Comparison of ENCODE assay signal across 22 cellular contexts in genomic region chr17:1200440-1200839, GRCh38. TPM values are rescaled to one million over a fixed set of nuclear protein-coding genes. Genes with fewer than 3 reads are reported as not detected.
A peak's percentile ranks its signal among the peaks of the same experiment; 100 is the strongest.
DNase-seq lines count a peak whose midpoint lies in the region; ATAC-seq, FAIRE-seq and TF ChIP-seq lines count a peak whose summit lies in the region.
"Had no signal": no experiment of that assay in that cellular context is flagged by ENCODE, and none has a peak within 500 bp of the region (broad histone marks: within the 10 kb centered on the region; RNA-seq: fewer than 3 reads in every experiment).

No MANE protein-coding gene starts in this region.

- H3K27ac ChIP-seq in OCI-LY1 (ENCODE audit: low read depth, low read length, poor library complexity, severe bottlenecking) = peak overlapping the region; percentile 97
- H3K27ac ChIP-seq in K562 (ENCODE audit: extremely low read depth, low read depth, low read length) = no peak overlapping the region
- H3K27ac ChIP-seq in spleen = peak overlapping the region; percentile 20 to 82 (median 55)
- no peak overlapping the region for H3K27ac ChIP-seq in mesenchymal stem cell (ENCODE audit: low read length, poor library complexity, severe bottlenecking)
- H3K27ac ChIP-seq: KMS-11, neural progenitor cell had no signal

- no peak overlapping the region for H4K91ac ChIP-seq in mesenchymal stem cell (ENCODE audit: low read length)

- H2BK5ac ChIP-seq in mesenchymal stem cell (ENCODE audit: low read depth, low read length, poor library complexity, severe bottlenecking) = no peak overlapping the region

- H2BK120ac ChIP-seq in mesenchymal stem cell (ENCODE audit: low read depth, low read length) = no peak overlapping the region

- no peak overlapping the region for H3K18ac ChIP-seq in mesenchymal stem cell (ENCODE audit: low read depth in 1 of 2, low read length in 2 of 2)

- TF ChIP-seq POLR2A in K562 (conservative IDR thresholded peaks at IDR 0.05) = no peak
- TF ChIP-seq POLR2A in spleen (IDR thresholded peaks at IDR 0.05) = no peak

- peak overlapping the region; percentile 30 to 65 for H3K4me3 Mint-ChIP-seq in activated T-cell treated with anti-CD3 and anti-CD28 coated beads, Interleukin-2, amount 50 U/mL, for 72 hours
- H3K4me3 Mint-ChIP-seq in nephron progenitor cell = no peak overlapping the region
- H3K4me3 Mint-ChIP-seq: GM23338, neural progenitor cell had no signal

- no peaks in the 10 kb centered on the region for H3K9me1 ChIP-seq in K562 (ENCODE audit: control insufficient read depth, insufficient read depth, low read length)

- no peak overlapping the region for H3K23ac ChIP-seq in mesenchymal stem cell (ENCODE audit: low read length in 2 of 2)

- no peak overlapping the region for H3K14ac ChIP-seq in mesenchymal stem cell (ENCODE audit: low read length in 2 of 2)

- H3K36me3 ChIP-seq in OCI-LY1 (ENCODE audit: insufficient read depth, low read length) = peaks cover 6% of the 10 kb centered on the region
- H3K36me3 ChIP-seq in K562 (ENCODE audit: control insufficient read depth, insufficient read depth, low read length) = no peaks in the 10 kb centered on the region
- H3K36me3 ChIP-seq in spleen = no peaks in the 10 kb centered on the region
- no peaks in the 10 kb centered on the region for H3K36me3 ChIP-seq in mesenchymal stem cell (ENCODE audit: control insufficient read depth in 1 of 2, insufficient read depth in 2 of 2, low read depth in 1 of 2, low read length in 2 of 2)
- H3K36me3 ChIP-seq: adrenal gland, breast epithelium, neural progenitor cell had no signal

- H2AFZ ChIP-seq in OCI-LY1 (ENCODE audit: low read length) = no peak overlapping the region
- no peak overlapping the region for H2AFZ ChIP-seq in K562 (ENCODE audit: low read depth, low read length)
- H2AFZ ChIP-seq in mesenchymal stem cell (ENCODE audit: low read depth, low read length) = no peak overlapping the region
- H2AFZ ChIP-seq: GM23338, neural progenitor cell had no signal

- H3K9ac ChIP-seq in OCI-LY1 (ENCODE audit: low read length) (peak overlapping the region; percentile 35; the same call in 1 of the 2 replicates), K562 (ENCODE audit: insufficient read depth in 1 of 2, low read depth in 2 of 2, low read length in 2 of 2) (peak overlapping the region in 1 of 2 experiments; percentile 17; a peak in 1 of 4 replicates), mesenchymal stem cell (ENCODE audit: low read length) (no peak overlapping the region)
- H3K9ac ChIP-seq: KMS-11, neural progenitor cell had no signal

- H2AK5ac ChIP-seq in mesenchymal stem cell (ENCODE audit: low read length, severe bottlenecking) = no peak overlapping the region

- POLR2A ChIA-PET in K562 (lab: Yijun Ruan, JAX) = interaction anchor here (0.6 kb wide), 1 partner anchor 16 kb away, joined by 3 read pairs; no protein-coding TSS in a partner anchor

- H3K4me2 ChIP-seq in OCI-LY1 (ENCODE audit: low read length) (peak overlapping the region; percentile 62), K562 (ENCODE audit: insufficient read depth, low read length) (no peak overlapping the region), mesenchymal stem cell (ENCODE audit: low read length, poor library complexity, severe bottlenecking) (no peak overlapping the region)
- H3K4me2 ChIP-seq: GM23338, KMS-11, neural progenitor cell had no signal

- no peak overlapping the region for H3K4ac ChIP-seq in mesenchymal stem cell (ENCODE audit: low read depth in 1 of 2, low read length in 2 of 2)

- CTCF ChIA-PET in K562 (lab: Yijun Ruan, JAX; ENCODE audit: low intra/inter-chr PET ratio) = no interaction called here

- peaks cover 62% of the 10 kb centered on the region for H3K4me1 ChIP-seq in OCI-LY1 (ENCODE audit: insufficient read depth, low read length, severe bottlenecking)
- H3K4me1 ChIP-seq in K562 (replicated peaks in 1 of 2; ENCODE audit: control insufficient read depth in 2 of 2, insufficient read depth in 2 of 2, low read length in 2 of 2) = peaks cover 0 to 13% of the 10 kb centered on the region in 2 experiments; a peak in 2 of 5 replicates
- peaks cover 34 to 89% (median 70%) of the 10 kb centered on the region in 6 donors for H3K4me1 ChIP-seq in spleen
- H3K4me1 ChIP-seq in mesenchymal stem cell (ENCODE audit: control insufficient read depth, insufficient read depth, low read depth, low read length) = peaks cover 20% of the 10 kb centered on the region
- H3K4me1 ChIP-seq: breast epithelium had no signal

- TF ChIP-seq CTCF in OCI-LY1 (IDR thresholded peaks at IDR 0.05; ENCODE audit: low read length) (no peak), K562 (IDR thresholded peaks at IDR 0.05 in 2 of 3, conservative IDR thresholded peaks at IDR 0.05 in 1 of 3; ENCODE audit: insufficient read depth in 2 of 3, low read depth in 1 of 3, low read length in 3 of 3) (no peak), spleen (IDR thresholded peaks at IDR 0.05 in 8 of 11, conservative IDR thresholded peaks at IDR 0.05 in 3 of 11) (no peak), nephron progenitor cell (IDR thresholded peaks at IDR 0.05) (no peak)

- in situ Hi-C loops in K562 (cut with MboI) = no loop called here

- H3K4me3 ChIP-seq in OCI-LY1 (ENCODE audit: low read depth, low read length, poor library complexity, severe bottlenecking) = no peak overlapping the region
- H3K4me3 ChIP-seq in K562 = no peak overlapping the region
- no peak overlapping the region for H3K4me3 ChIP-seq in spleen
- H3K4me3 ChIP-seq in mesenchymal stem cell (ENCODE audit: insufficient read depth in 1 of 2, low read depth in 1 of 2, low read length in 2 of 2) = no peak overlapping the region
- H3K4me3 ChIP-seq: adrenal gland, breast epithelium, GM23338, neural progenitor cell had no signal

- no peak for FAIRE-seq in K562 (lab: Jason Lieb, UNC)
- FAIRE-seq: frontal cortex, kidney had no signal

- no peak overlapping the region for H2BK15ac ChIP-seq in mesenchymal stem cell (ENCODE audit: low read depth, poor library complexity, severe bottlenecking)

- H3K27me3 Mint-ChIP-seq in activated T-cell treated with anti-CD3 and anti-CD28 coated beads, Interleukin-2, amount 50 U/mL, for 72 hours (ENCODE audit: low read depth) = no peaks in the 10 kb centered on the region
- peaks cover 35% of the 10 kb centered on the region for H3K27me3 Mint-ChIP-seq in nephron progenitor cell (ENCODE audit: low read depth, poor library complexity)

- no peak for ATAC-seq in activated T-cell treated with anti-CD3 and anti-CD28 coated beads, Interleukin-2, amount 50 U/mL, for 72 hours (replicated peaks in 1 of 2)
- no peak; the same call in 2 of the 3 replicates for ATAC-seq in K562
- ATAC-seq: GM23338 had no signal

- TF ChIP-seq EP300 in K562 (IDR thresholded peaks at IDR 0.05; ENCODE audit: low read length) = no peak

- H4K8ac ChIP-seq in mesenchymal stem cell (ENCODE audit: low read length) = no peak overlapping the region

- H2BK12ac ChIP-seq in mesenchymal stem cell (ENCODE audit: low read length in 2 of 2) = no peak overlapping the region

- H3K4me1 Mint-ChIP-seq in activated T-cell treated with anti-CD3 and anti-CD28 coated beads, Interleukin-2, amount 50 U/mL, for 72 hours (ENCODE audit: low read depth) = peaks cover 43% of the 10 kb centered on the region
- peaks cover 41% of the 10 kb centered on the region for H3K4me1 Mint-ChIP-seq in nephron progenitor cell

- H3K36me3 Mint-ChIP-seq in activated T-cell treated with anti-CD3 and anti-CD28 coated beads, Interleukin-2, amount 50 U/mL, for 72 hours (ENCODE audit: insufficient read depth in 2 of 2) = no peaks in the 10 kb centered on the region
- no peaks in the 10 kb centered on the region for H3K36me3 Mint-ChIP-seq in nephron progenitor cell (ENCODE audit: low read depth)
- H3K36me3 Mint-ChIP-seq: neural progenitor cell had no signal

- H3K79me1 ChIP-seq in mesenchymal stem cell (replicated peaks; ENCODE audit: low read length, poor library complexity, severe bottlenecking) = no peaks in the 10 kb centered on the region

- peak overlapping the region; percentile 11 for H3K27ac Mint-ChIP-seq in activated T-cell treated with anti-CD3 and anti-CD28 coated beads, Interleukin-2, amount 50 U/mL, for 72 hours
- no peak overlapping the region for H3K27ac Mint-ChIP-seq in nephron progenitor cell
- H3K27ac Mint-ChIP-seq: GM23338, neural progenitor cell had no signal

- H3K79me2 ChIP-seq in OCI-LY1 (ENCODE audit: insufficient read depth, low read length) (no peaks in the 10 kb centered on the region), K562 (ENCODE audit: control insufficient read depth, insufficient read depth, low read length) (no peaks in the 10 kb centered on the region)

- H3K9me3 ChIP-seq in OCI-LY1 (ENCODE audit: low read length) (no peaks in the 10 kb centered on the region), K562 (replicated peaks; ENCODE audit: control insufficient read depth, insufficient read depth, low read depth, low read length) (no peaks in the 10 kb centered on the region), spleen (no peaks in the 10 kb centered on the region), mesenchymal stem cell (ENCODE audit: control insufficient read depth, low read length) (no peaks in the 10 kb centered on the region)
- H3K9me3 ChIP-seq: adrenal gland, breast epithelium had no signal

- no TSS peak for BruUV-seq in K562 (replicated peaks; lab: Mats Ljungman, UMichigan)

- H3K27me3 ChIP-seq in OCI-LY1 (ENCODE audit: insufficient read depth, low read length) (no peaks in the 10 kb centered on the region), K562 (ENCODE audit: control insufficient read depth in 2 of 2, insufficient read depth in 2 of 2, low read length in 2 of 2) (peaks cover 3 to 16% of the 10 kb centered on the region in 2 experiments; a peak in 2 of 5 replicates), spleen (replicated peaks in 1 of 7) (no peaks in the 10 kb centered on the region), mesenchymal stem cell (ENCODE audit: control insufficient read depth in 1 of 2, insufficient read depth in 1 of 2, low read length in 2 of 2) (no peaks in the 10 kb centered on the region)
- H3K27me3 ChIP-seq: adrenal gland, breast epithelium had no signal

- no peaks in the 10 kb centered on the region for H3K9me2 ChIP-seq in OCI-LY1 (ENCODE audit: low read depth, low read length)

- H3F3A ChIP-seq in OCI-LY1 (ENCODE audit: insufficient read depth, low read length) = no peaks in the 10 kb centered on the region; the same call in 1 of the 2 replicates

- intact Hi-C loops in K562 (cut with micrococcal nuclease) = no loop called here
- intact Hi-C loops in spleen (cut with DNase I; ENCODE audit: low total_unique reads) = no loop called here

- no peak for TF ChIP-seq RAD21 in K562 (CRISPR knock-in tag; conservative IDR thresholded peaks at IDR 0.05 in 1 of 2, IDR thresholded peaks at IDR 0.05 in 1 of 2)

- H3K9me3 Mint-ChIP-seq in activated T-cell treated with anti-CD3 and anti-CD28 coated beads, Interleukin-2, amount 50 U/mL, for 72 hours = no peaks in the 10 kb centered on the region
- H3K9me3 Mint-ChIP-seq in nephron progenitor cell = no peaks in the 10 kb centered on the region
- H3K9me3 Mint-ChIP-seq: GM23338, neural progenitor cell had no signal

- 2% methylated on average over 7 of the region's 10 CpGs for WGBS in K562 (ENCODE audit: insufficient coverage, low coverage, missing lambda C conversion rate)
- WGBS in spleen, 5 donors = 66 to 81% (median 76%) methylated on average over 10 of the region's 10 CpGs
- 79% methylated on average over 10 of the region's 10 CpGs for WGBS in mesenchymal stem cell

- no peak for DNase-seq in activated T-cell treated with anti-CD3 and anti-CD28 coated beads, Interleukin-2, amount 50 U/mL, for 72 hours
- DNase-seq in activated T-cell treated with anti-CD3 and anti-CD28 coated beads, Interleukin-2, amount 50 U/mL, for 48 hours = no peak
- peak in 1 of 4 experiments; percentile 19 for DNase-seq in K562 (ENCODE audit: extremely low read depth in 1 of 4, low spot score in 3 of 4)
- DNase-seq in spleen = no peak
- no peak for DNase-seq in mesenchymal stem cell
- DNase-seq in midbrain (lab: John Stamatoyannopoulos, UW) = no peak
- DNase-seq in nephron progenitor cell = no peak
- DNase-seq: ACHN, COR-L47, hypothalamus, kidney, mammary epithelial cell, NCI-H1092, NCI-H2029 treated with DMSO at 0.1 percent for 48 hours, NCI-H510A had no signal

- no peaks in the 10 kb centered on the region for H4K20me1 ChIP-seq in OCI-LY1 (ENCODE audit: insufficient read depth, low read length)
- no peaks in the 10 kb centered on the region for H4K20me1 ChIP-seq in K562 (replicated peaks; ENCODE audit: control insufficient read depth, insufficient read depth, low read length)

RNA-seq across cellular contexts. Expression of gene ABR, which starts 20.7 kb away (rescaled TPM):
- total RNA-seq in activated T-cell treated with anti-CD3 and anti-CD28 coated beads, Interleukin-2, amount 50 U/mL, for 72 hours = 10 to 100 TPM; 65.8 to 70.8 TPM
- total RNA-seq in K562 (2011; cell fraction: chromatin; rRNA removed; ENCODE audit: low replicate concordance) = 2.1 and 13.3 TPM in 2 replicates
- total RNA-seq in K562 (2011; cell fraction: nucleolus; rRNA removed) = 1.7 and 2.3 TPM in 2 replicates
- 1.9 and 3.4 TPM in 2 replicates for total RNA-seq in K562 (2011; cell fraction: nucleoplasm; rRNA removed)
- total RNA-seq in K562 (2014; rRNA removed) (0.24 and 0.32 TPM in 2 replicates), K562 (2014; rRNA removed; fragmentation: Illumina TruSeq; extraction: Trizol) (0.69 and 0.77 TPM in 2 replicates), K562 (2015; rRNA removed; fragmentation: Illumina TruSeq; extraction: Trizol) (0.19 and 0.29 TPM in 2 replicates), K562 (2021) (1.6 and 1.8 TPM in 2 replicates), spleen (100 to 1,000 TPM; 113 to 183 (median 136) TPM)
- polyA plus RNA-seq in K562 (2011; rRNA removed) (0.68 and 0.69 TPM in 2 replicates), K562 (2014; fragmentation: Illumina TruSeq; extraction: Trizol) (0.43 and 0.71 TPM in 2 replicates), K562 (2014; fragmentation: Nextera tagmentation; extraction: Ambion mirVana) (under 1 TPM in 1 of 2 experiments, not detected in 1; 0.11 TPM), K562 (2014; rRNA removed) (0.07 and 0.74 TPM in 2 replicates), spleen (10 to 100 TPM; 18.5 to 50.1 (median 22.2) TPM)
- polyA plus RNA-seq in K562 (2011; cell fraction: cytosol; rRNA removed) = 1.7 TPM in 2 replicates
- 2.2 and 2.4 TPM in 2 replicates for polyA plus RNA-seq in K562 (2011; cell fraction: nucleus; rRNA removed)
- polyA plus RNA-seq in K562 (2012) = 0.77 and 2.6 TPM in 2 replicates
- polyA minus RNA-seq in K562 (2011; rRNA and poly(A)+ RNA removed) = 0.66 and 1.0 TPM in 2 replicates
- polyA minus RNA-seq in K562 (2011; cell fraction: cytosol; rRNA and poly(A)+ RNA removed) = 1.5 and 5.5 TPM in 2 replicates
- polyA minus RNA-seq in K562 (2011; cell fraction: nucleus; rRNA and poly(A)+ RNA removed) = 1.2 and 3.4 TPM in 2 replicates
- polyA plus RNA-seq in mesenchymal stem cell (2013, experiment 1 of 2) = 57.4 TPM
- polyA plus RNA-seq in mesenchymal stem cell (2013, experiment 2 of 2) = 56.4 TPM

Comparison
In these comparisons a context has a peak if more than half of its experiments do, and no peak if none do; other contexts are left out.
1. H3K27ac ChIP-seq: peak in OCI-LY1 (single experiment) and spleen (8 of 8); none in K562 (single experiment) and mesenchymal stem cell (single experiment).
2. RNA of gene ABR, which starts 20.7 kb away (total RNA-seq): 113 to 183 TPM in spleen and 65.8 to 70.8 TPM in activated T-cell treated with anti-CD3 and anti-CD28 coated beads, Interleukin-2, amount 50 U/mL, for 72 hours; 0.19 to 13.3 TPM in K562; every median in the first group is over 4 times any median in the second.